Comparison of ENCODE assay signal across 15 cellular contexts in genomic region chr4:139628184-139629012, GRCh38. TPM values are rescaled to one million over a fixed set of nuclear protein-coding genes. Genes with fewer than 3 reads are reported as not detected.
DNase-seq lines count a peak whose midpoint lies in the region; ATAC-seq, FAIRE-seq and TF ChIP-seq lines count a peak whose summit lies in the region.
"Had no signal": no experiment of that assay in that cellular context is flagged by ENCODE, and none has a peak within 500 bp of the region (broad histone marks: within the 10 kb centered on the region; RNA-seq: fewer than 3 reads in every experiment).

No MANE protein-coding gene starts in this region.

- no peak overlapping the region for H2AFZ ChIP-seq in GM23248

- H3K36me3 ChIP-seq in iPS-18a (ENCODE audit: control insufficient read depth, low read depth, low read length) (no peaks in the 10 kb centered on the region), stomach (no peaks in the 10 kb centered on the region), GM23248 (ENCODE audit: low read depth) (no peaks in the 10 kb centered on the region)
- H3K36me3 ChIP-seq: neutrophil, thoracic aorta had no signal

- no peak for TF ChIP-seq CTCF in stomach (IDR thresholded peaks at IDR 0.05)

- H4K20me1 ChIP-seq in GM23248 (ENCODE audit: insufficient read depth), result no peaks in the 10 kb centered on the region

- H3K27ac ChIP-seq in iPS-18a (ENCODE audit: low read length), result no peak overlapping the region
- H3K27ac ChIP-seq in stomach, result no peak overlapping the region
- H3K27ac ChIP-seq in GM23248, result no peak overlapping the region
- H3K27ac ChIP-seq: neutrophil, skin epidermis, thoracic aorta had no signal

- no peaks in the 10 kb centered on the region for H3K79me2 ChIP-seq in GM23248 (ENCODE audit: insufficient read depth)

- H3K9ac ChIP-seq in iPS-18a (ENCODE audit: low read length), result no peak overlapping the region
- no peak overlapping the region for H3K9ac ChIP-seq in GM23248

- no peak for TF ChIP-seq POLR2A in stomach (IDR thresholded peaks at IDR 0.05)

- in situ Hi-C loops in GM23248 (cut with MboI), result no loop called here

- H3K4me2 ChIP-seq in GM23248 (ENCODE audit: unreplicated experiment), result no peak overlapping the region

- H3K4me1 ChIP-seq in iPS-18a (ENCODE audit: control insufficient read depth, low read depth, low read length) (peaks cover 28% of the 10 kb centered on the region), stomach (peaks cover 0 to 7% (median 4%) of the 10 kb centered on the region in 4 donors), GM23248 (ENCODE audit: insufficient read depth) (no peaks in the 10 kb centered on the region)

- no peaks in the 10 kb centered on the region for H3K9me3 ChIP-seq in iPS-18a (ENCODE audit: control insufficient read depth, low read depth, low read length)
- H3K9me3 ChIP-seq in stomach, result no peaks in the 10 kb centered on the region
- H3K9me3 ChIP-seq in GM23248 (ENCODE audit: low read depth), result no peaks in the 10 kb centered on the region
- H3K9me3 ChIP-seq: neutrophil, thoracic aorta had no signal

- FAIRE-seq in urothelium cell line (lab: Jason Lieb, UNC), result no peak
- FAIRE-seq: A204.1, GM12878 had no signal

- peak overlapping the region; percentile 36 for H3K4me3 ChIP-seq in iPS-18a (ENCODE audit: low read length)
- no peak overlapping the region for H3K4me3 ChIP-seq in stomach
- H3K4me3 ChIP-seq in GM23248, result no peak overlapping the region
- H3K4me3 ChIP-seq: GM12878, skin epidermis, thoracic aorta had no signal

- TF ChIP-seq EP300 in stomach (IDR thresholded peaks at IDR 0.05), result no peak

- H3F3A ChIP-seq in GM23248 (ENCODE audit: insufficient read depth), result no peaks in the 10 kb centered on the region

- intact Hi-C loops in stomach (cut with DNase I; ENCODE audit: low total_unique reads), result no loop called here

- ATAC-seq in HG03565 (IDR thresholded peaks at IDR 0.05; ENCODE audit: unreplicated experiment), result no peak
- ATAC-seq: GM12878, HCT116 had no signal

- 38 to 54% (median 49%) methylated on average over 16 of the region's 16 CpGs for WGBS in stomach, 5 donors
- WGBS in GM23248 (ENCODE audit: low coverage in 1 of 2, low lambda C conversion rate in 2 of 2, missing lambda C conversion rate in 2 of 2), 2 experiments, result 72 to 74% methylated on average over 16 of the region's 16 CpGs

- H3K27me3 ChIP-seq in iPS-18a (ENCODE audit: control insufficient read depth, insufficient read depth, low read length) (peaks cover 97% of the 10 kb centered on the region), stomach (no peaks in the 10 kb centered on the region), GM23248 (replicated peaks; ENCODE audit: insufficient read depth) (peaks cover 23% of the 10 kb centered on the region)
- H3K27me3 ChIP-seq: neutrophil had no signal

- DNase-seq in NCI-H2107 treated with DMSO at 0.1 percent for 48 hours (lab: John Stamatoyannopoulos, UW; ENCODE audit: unreplicated experiment) (peak; percentile 22), NCI-H2107 (lab: John Stamatoyannopoulos, UW) (no peak), NCI-H510A (lab: John Stamatoyannopoulos, UW) (peak; percentile 48), stomach (peak; percentile 70), urothelium cell line (ENCODE audit: low spot score) (no peak), GM23248 (no peak)
- DNase-seq: Caco-2 had no signal

- no peaks in the 10 kb centered on the region for H3K9me2 ChIP-seq in GM23248 (ENCODE audit: insufficient read depth)

RNA-seq across cellular contexts. Expression of gene MGST2, which starts 37.2 kb away (rescaled TPM):
- total RNA-seq in stomach, result 100 to 1,000 TPM in 1 of 5 donors, 10 to 100 TPM in 3, 1 to 10 TPM in 1; 7.6 to 153 (median 36.1) TPM
- polyA plus RNA-seq in stomach, result 100 to 1,000 TPM in 1 of 3 donors, 10 to 100 TPM in 2; 46.1 to 271 (median 48.4) TPM
- 2.0 and 7.5 TPM in 2 replicates for total RNA-seq in GM23248 (2014; rRNA removed; shearing (Covaris generic))
- 17.9 and 18.1 TPM in 2 replicates for polyA plus RNA-seq in GM23248 (2016; fragmentation: Nextera tagmentation; extraction: Ambion mirVana)

Comparison
In these comparisons a context has a peak if more than half of its experiments do, and no peak if none do; other contexts are left out.
1. DNase-seq: peak in NCI-H2107 treated with DMSO at 0.1 percent for 48 hours (single experiment), NCI-H510A (single experiment) and stomach (single experiment); none in NCI-H2107 (single experiment), urothelium cell line (single experiment) and GM23248 (single experiment).